ENCODE assay signal across 11 cellular contexts in genomic region chr4:129929052-129929451, GRCh38.
DNase-seq lines count a peak whose midpoint lies in the region; ATAC-seq and TF ChIP-seq lines count a peak whose summit lies in the region.
"Had no signal": no experiment of that assay in that cellular context is flagged by ENCODE, and none has a peak within 500 bp of the region (broad histone marks: within the 10 kb centered on the region; RNA-seq: fewer than 3 reads in every experiment).

No MANE protein-coding gene starts in this region.

- H3K27me3 ChIP-seq in OCI-LY1 (ENCODE audit: insufficient read depth, low read length) (no peaks in the 10 kb centered on the region), heart right ventricle (no peaks in the 10 kb centered on the region)
- H3K27me3 ChIP-seq: ascending aorta, heart left ventricle had no signal

- H3K4me2 ChIP-seq in OCI-LY1 (ENCODE audit: low read length): no peak overlapping the region

- ATAC-seq in GM21619 (IDR thresholded peaks at IDR 0.05; ENCODE audit: unreplicated experiment): peak; percentile 64
- ATAC-seq in mucosa of descending colon: no peak
- no peak for ATAC-seq in heart right ventricle
- ATAC-seq: heart left ventricle had no signal

- no peaks in the 10 kb centered on the region for H4K20me1 ChIP-seq in OCI-LY1 (ENCODE audit: insufficient read depth, low read length)

- no peaks in the 10 kb centered on the region for H3K79me2 ChIP-seq in OCI-LY1 (ENCODE audit: insufficient read depth, low read length)

- DNase-seq in COLO829 (ENCODE audit: low spot score): peak; percentile 4
- DNase-seq in glomerular visceral epithelial cell (ENCODE audit: extremely low spot score): peak; percentile 7
- no peak for DNase-seq in mucosa of descending colon
- no peak for DNase-seq in substantia nigra (lab: John Stamatoyannopoulos, UW)
- DNase-seq in heart right ventricle: no peak
- DNase-seq in NCI-H187 treated with DMSO at 0.1 percent for 48 hours (lab: John Stamatoyannopoulos, UW): no peak
- DNase-seq: heart left ventricle, NCI-H1105 had no signal

- WGBS in heart right ventricle, 2 donors: 66% methylated on average over 1 of the region's 1 CpG

- H3K36me3 ChIP-seq in OCI-LY1 (ENCODE audit: insufficient read depth, low read length): no peaks in the 10 kb centered on the region
- H3K36me3 ChIP-seq in mucosa of descending colon (ENCODE audit: low read depth): no peaks in the 10 kb centered on the region
- H3K36me3 ChIP-seq in heart right ventricle: no peaks in the 10 kb centered on the region
- H3K36me3 ChIP-seq: ascending aorta, heart left ventricle had no signal

- H3K27ac ChIP-seq in OCI-LY1 (ENCODE audit: low read depth, low read length, poor library complexity, severe bottlenecking) (no peak overlapping the region), substantia nigra (ENCODE audit: low read depth, low read length, poor library complexity, severe bottlenecking) (no peak overlapping the region), heart right ventricle (no peak overlapping the region)
- H3K27ac ChIP-seq: ascending aorta, heart left ventricle had no signal

- no peaks in the 10 kb centered on the region for H3K9me2 ChIP-seq in OCI-LY1 (ENCODE audit: low read depth, low read length)

- no peak overlapping the region for H2AFZ ChIP-seq in OCI-LY1 (ENCODE audit: low read length)

- TF ChIP-seq CTCF in OCI-LY1 (IDR thresholded peaks at IDR 0.05; ENCODE audit: low read length) (peak; percentile 44), mucosa of descending colon (IDR thresholded peaks at IDR 0.05) (no peak), heart right ventricle (IDR thresholded peaks at IDR 0.05) (peak in 4 of 9 donors; percentile 7 to 19 (median 16))

- H3K9ac ChIP-seq in OCI-LY1 (ENCODE audit: low read length): no peak overlapping the region

- intact Hi-C loops in mucosa of descending colon (cut with DNase I, micrococcal nuclease): no loop called here
- intact Hi-C loops in heart right ventricle (cut with DNase I): no loop called here

- no peaks in the 10 kb centered on the region for H3K4me1 ChIP-seq in OCI-LY1 (ENCODE audit: insufficient read depth, low read length, severe bottlenecking)
- no peaks in the 10 kb centered on the region for H3K4me1 ChIP-seq in mucosa of descending colon (ENCODE audit: low read depth)
- no peaks in the 10 kb centered on the region for H3K4me1 ChIP-seq in heart right ventricle
- H3K4me1 ChIP-seq: ascending aorta, heart left ventricle had no signal

- no peak overlapping the region for H3K4me3 ChIP-seq in OCI-LY1 (ENCODE audit: low read depth, low read length, poor library complexity, severe bottlenecking)
- no peak overlapping the region for H3K4me3 ChIP-seq in mucosa of descending colon
- H3K4me3 ChIP-seq in heart right ventricle: no peak overlapping the region
- H3K4me3 ChIP-seq: ascending aorta, heart left ventricle had no signal

- no peaks in the 10 kb centered on the region for H3F3A ChIP-seq in OCI-LY1 (ENCODE audit: insufficient read depth, low read length)

- H3K9me3 ChIP-seq in OCI-LY1 (ENCODE audit: low read length) (no peaks in the 10 kb centered on the region), mucosa of descending colon (no peaks in the 10 kb centered on the region), heart right ventricle (no peaks in the 10 kb centered on the region)
- H3K9me3 ChIP-seq: ascending aorta, heart left ventricle had no signal

Comparison
In these comparisons a context has a peak if more than half of its experiments do, and no peak if none do; other contexts are left out.
1. DNase-seq: peak in COLO829 (single experiment) and glomerular visceral epithelial cell (single experiment); none in mucosa of descending colon (0 of 3), substantia nigra (0 of 49), heart right ventricle (0 of 2) and NCI-H187 treated with DMSO at 0.1 percent for 48 hours (single experiment).